In the genomic region with DNA sequence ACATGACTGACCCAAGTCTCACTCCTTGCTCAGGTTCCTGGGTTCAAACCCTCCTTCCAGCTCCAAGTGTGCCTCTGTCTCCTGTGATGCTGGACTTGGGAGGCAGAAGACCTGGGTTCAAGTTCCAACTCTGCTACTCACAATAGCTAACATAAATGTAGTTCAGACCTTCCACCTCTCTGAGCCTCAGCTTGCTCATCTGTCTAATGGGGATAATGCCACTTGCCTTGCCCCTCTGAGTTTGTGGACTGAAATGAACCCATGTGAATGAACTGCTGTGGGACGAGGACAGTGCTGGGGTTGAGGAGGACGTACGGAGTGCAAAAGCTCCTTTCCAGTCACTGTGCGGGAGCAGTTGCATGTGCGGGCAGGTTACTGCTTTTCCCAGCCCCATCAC, we compare ENCODE assay signal across 1 cellular context.
TF ChIP-seq lines count a peak whose summit lies in the region.

No MANE protein-coding gene starts in this region.

TF ChIP-seq in K562, 482 proteins besides CTCF, POLR2A, EP300 and RAD21:
- TF ChIP-seq BCOR (IDR thresholded peaks at IDR 0.05), result 0 out of 2 replicates have a peak, but pooled peaks have one; percentile 18
- peak; percentile 61 for TF ChIP-seq RBM25 (IDR thresholded peaks at IDR 0.05; ENCODE audit: low read depth, low read length, severe bottlenecking)
- TF ChIP-seq, protein P1, sequence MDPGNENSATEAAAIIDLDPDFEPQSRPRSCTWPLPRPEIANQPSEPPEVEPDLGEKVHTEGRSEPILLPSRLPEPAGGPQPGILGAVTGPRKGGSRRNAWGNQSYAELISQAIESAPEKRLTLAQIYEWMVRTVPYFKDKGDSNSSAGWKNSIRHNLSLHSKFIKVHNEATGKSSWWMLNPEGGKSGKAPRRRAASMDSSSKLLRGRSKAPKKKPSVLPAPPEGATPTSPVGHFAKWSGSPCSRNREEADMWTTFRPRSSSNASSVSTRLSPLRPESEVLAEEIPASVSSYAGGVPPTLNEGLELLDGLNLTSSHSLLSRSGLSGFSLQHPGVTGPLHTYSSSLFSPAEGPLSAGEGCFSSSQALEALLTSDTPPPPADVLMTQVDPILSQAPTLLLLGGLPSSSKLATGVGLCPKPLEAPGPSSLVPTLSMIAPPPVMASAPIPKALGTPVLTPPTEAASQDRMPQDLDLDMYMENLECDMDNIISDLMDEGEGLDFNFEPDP (CRISPR knock-in tag; IDR thresholded peaks at IDR 0.05), result no peak
